ENCODE assay signal across 1 cellular context in genomic region chr16:85316321-85316919, GRCh38.
TF ChIP-seq lines count a peak whose summit lies in the region.

No MANE protein-coding gene starts in this region.

TF ChIP-seq in K562, 482 proteins besides CTCF, POLR2A, EP300 and RAD21 (continued from another document and continues in another):
- no peak for TF ChIP-seq ZNF184 (CRISPR knock-in tag; IDR thresholded peaks at IDR 0.05)
- no peak for TF ChIP-seq BACH1 (tag; IDR thresholded peaks at IDR 0.05)
- TF ChIP-seq ZNF354B (CRISPR knock-in tag; IDR thresholded peaks at IDR 0.05), result no peak
- TF ChIP-seq CC2D1A (IDR thresholded peaks at IDR 0.05), result peak; percentile 88
- TF ChIP-seq, protein P1, sequence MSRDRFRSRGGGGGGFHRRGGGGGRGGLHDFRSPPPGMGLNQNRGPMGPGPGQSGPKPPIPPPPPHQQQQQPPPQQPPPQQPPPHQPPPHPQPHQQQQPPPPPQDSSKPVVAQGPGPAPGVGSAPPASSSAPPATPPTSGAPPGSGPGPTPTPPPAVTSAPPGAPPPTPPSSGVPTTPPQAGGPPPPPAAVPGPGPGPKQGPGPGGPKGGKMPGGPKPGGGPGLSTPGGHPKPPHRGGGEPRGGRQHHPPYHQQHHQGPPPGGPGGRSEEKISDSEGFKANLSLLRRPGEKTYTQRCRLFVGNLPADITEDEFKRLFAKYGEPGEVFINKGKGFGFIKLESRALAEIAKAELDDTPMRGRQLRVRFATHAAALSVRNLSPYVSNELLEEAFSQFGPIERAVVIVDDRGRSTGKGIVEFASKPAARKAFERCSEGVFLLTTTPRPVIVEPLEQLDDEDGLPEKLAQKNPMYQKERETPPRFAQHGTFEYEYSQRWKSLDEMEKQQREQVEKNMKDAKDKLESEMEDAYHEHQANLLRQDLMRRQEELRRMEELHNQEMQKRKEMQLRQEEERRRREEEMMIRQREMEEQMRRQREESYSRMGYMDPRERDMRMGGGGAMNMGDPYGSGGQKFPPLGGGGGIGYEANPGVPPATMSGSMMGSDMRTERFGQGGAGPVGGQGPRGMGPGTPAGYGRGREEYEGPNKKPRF (IDR thresholded peaks at IDR 0.05; ENCODE audit: low read depth, low read length), result no peak
- TF ChIP-seq, protein P2, sequence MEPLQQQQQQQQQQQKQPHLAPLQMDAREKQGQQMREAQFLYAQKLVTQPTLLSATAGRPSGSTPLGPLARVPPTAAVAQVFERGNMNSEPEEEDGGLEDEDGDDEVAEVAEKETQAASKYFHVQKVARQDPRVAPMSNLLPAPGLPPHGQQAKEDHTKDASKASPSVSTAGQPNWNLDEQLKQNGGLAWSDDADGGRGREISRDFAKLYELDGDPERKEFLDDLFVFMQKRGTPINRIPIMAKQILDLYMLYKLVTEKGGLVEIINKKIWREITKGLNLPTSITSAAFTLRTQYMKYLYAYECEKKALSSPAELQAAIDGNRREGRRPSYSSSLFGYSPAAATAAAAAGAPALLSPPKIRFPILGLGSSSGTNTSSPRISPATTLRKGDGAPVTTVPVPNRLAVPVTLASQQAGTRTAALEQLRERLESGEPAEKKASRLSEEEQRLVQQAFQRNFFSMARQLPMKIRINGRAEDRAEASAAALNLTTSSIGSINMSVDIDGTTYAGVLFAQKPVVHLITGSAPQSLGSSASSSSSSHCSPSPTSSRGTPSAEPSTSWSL (CRISPR knock-in tag; IDR thresholded peaks at IDR 0.05; ENCODE audit: borderline replicate concordance), result no peak
- TF ChIP-seq ZBTB8A (IDR thresholded peaks at IDR 0.05; ENCODE audit: partially characterized antibody), result no peak
- TF ChIP-seq, protein P3, sequence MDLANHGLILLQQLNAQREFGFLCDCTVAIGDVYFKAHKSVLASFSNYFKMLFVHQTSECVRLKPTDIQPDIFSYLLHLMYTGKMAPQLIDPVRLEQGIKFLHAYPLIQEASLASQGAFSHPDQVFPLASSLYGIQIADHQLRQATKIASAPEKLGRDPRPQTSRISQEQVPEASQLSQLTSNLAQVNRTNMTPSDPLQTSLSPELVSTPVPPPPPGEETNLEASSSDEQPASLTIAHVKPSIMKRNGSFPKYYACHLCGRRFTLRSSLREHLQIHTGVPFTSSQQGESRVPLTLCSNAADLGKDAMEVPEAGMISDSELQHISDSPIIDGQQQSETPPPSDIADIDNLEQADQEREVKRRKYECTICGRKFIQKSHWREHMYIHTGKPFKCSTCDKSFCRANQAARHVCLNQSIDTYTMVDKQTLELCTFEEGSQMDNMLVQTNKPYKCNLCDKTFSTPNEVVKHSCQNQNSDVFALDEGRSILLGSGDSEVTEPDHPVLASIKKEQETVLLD (IDR thresholded peaks at IDR 0.05), result peak; percentile 73; the same call in 1 of the 2 replicates
- no peak for TF ChIP-seq CHD4 (IDR thresholded peaks at IDR 0.05; ENCODE audit: insufficient read depth, insufficient replicate concordance, low read depth, low read length, poor library complexity, severe bottlenecking)
- no peak for TF ChIP-seq FOXA1 (IDR thresholded peaks at IDR 0.05; ENCODE audit: borderline replicate concordance)
- TF ChIP-seq, protein P4, sequence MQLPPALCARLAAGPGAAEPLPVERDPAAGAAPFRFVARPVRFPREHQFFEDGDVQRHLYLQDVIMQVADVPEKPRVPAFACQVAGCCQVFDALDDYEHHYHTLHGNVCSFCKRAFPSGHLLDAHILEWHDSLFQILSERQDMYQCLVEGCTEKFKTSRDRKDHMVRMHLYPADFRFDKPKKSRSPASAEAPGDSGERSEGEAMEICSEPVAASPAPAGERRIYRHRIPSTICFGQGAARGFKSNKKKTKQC (CRISPR knock-in tag; IDR thresholded peaks at IDR 0.05), result 0 out of 2 replicates have a peak, but pooled peaks have one; percentile 61
- no peak for TF ChIP-seq TRIM28 (IDR thresholded peaks at IDR 0.05)
- TF ChIP-seq TCFL5 (CRISPR knock-in tag; conservative IDR thresholded peaks at IDR 0.05), result no peak
- TF ChIP-seq, protein P5, sequence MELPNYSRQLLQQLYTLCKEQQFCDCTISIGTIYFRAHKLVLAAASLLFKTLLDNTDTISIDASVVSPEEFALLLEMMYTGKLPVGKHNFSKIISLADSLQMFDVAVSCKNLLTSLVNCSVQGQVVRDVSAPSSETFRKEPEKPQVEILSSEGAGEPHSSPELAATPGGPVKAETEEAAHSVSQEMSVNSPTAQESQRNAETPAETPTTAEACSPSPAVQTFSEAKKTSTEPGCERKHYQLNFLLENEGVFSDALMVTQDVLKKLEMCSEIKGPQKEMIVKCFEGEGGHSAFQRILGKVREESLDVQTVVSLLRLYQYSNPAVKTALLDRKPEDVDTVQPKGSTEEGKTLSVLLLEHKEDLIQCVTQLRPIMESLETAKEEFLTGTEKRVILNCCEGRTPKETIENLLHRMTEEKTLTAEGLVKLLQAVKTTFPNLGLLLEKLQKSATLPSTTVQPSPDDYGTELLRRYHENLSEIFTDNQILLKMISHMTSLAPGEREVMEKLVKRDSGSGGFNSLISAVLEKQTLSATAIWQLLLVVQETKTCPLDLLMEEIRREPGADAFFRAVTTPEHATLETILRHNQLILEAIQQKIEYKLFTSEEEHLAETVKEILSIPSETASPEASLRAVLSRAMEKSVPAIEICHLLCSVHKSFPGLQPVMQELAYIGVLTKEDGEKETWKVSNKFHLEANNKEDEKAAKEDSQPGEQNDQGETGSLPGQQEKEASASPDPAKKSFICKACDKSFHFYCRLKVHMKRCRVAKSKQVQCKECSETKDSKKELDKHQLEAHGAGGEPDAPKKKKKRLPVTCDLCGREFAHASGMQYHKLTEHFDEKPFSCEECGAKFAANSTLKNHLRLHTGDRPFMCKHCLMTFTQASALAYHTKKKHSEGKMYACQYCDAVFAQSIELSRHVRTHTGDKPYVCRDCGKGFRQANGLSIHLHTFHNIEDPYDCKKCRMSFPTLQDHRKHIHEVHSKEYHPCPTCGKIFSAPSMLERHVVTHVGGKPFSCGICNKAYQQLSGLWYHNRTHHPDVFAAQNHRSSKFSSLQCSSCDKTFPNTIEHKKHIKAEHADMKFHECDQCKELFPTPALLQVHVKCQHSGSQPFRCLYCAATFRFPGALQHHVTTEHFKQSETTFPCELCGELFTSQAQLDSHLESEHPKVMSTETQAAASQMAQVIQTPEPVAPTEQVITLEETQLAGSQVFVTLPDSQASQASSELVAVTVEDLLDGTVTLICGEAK (IDR thresholded peaks at IDR 0.05), result no peak
- TF ChIP-seq, protein P5 (CRISPR knock-in tag; IDR thresholded peaks at IDR 0.05), result no peak
- TF ChIP-seq NBN (IDR thresholded peaks at IDR 0.05; ENCODE audit: low read depth), result peak; percentile 38; the same call in 1 of the 2 replicates
- TF ChIP-seq, protein P6, sequence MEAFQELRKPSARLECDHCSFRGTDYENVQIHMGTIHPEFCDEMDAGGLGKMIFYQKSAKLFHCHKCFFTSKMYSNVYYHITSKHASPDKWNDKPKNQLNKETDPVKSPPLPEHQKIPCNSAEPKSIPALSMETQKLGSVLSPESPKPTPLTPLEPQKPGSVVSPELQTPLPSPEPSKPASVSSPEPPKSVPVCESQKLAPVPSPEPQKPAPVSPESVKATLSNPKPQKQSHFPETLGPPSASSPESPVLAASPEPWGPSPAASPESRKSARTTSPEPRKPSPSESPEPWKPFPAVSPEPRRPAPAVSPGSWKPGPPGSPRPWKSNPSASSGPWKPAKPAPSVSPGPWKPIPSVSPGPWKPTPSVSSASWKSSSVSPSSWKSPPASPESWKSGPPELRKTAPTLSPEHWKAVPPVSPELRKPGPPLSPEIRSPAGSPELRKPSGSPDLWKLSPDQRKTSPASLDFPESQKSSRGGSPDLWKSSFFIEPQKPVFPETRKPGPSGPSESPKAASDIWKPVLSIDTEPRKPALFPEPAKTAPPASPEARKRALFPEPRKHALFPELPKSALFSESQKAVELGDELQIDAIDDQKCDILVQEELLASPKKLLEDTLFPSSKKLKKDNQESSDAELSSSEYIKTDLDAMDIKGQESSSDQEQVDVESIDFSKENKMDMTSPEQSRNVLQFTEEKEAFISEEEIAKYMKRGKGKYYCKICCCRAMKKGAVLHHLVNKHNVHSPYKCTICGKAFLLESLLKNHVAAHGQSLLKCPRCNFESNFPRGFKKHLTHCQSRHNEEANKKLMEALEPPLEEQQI (IDR thresholded peaks at IDR 0.05), result no peak
- no peak for TF ChIP-seq ZZZ3 (IDR thresholded peaks at IDR 0.05)
- TF ChIP-seq ETV6 (IDR thresholded peaks at IDR 0.05; ENCODE audit: borderline replicate concordance in 1 of 2, low read depth in 2 of 2, low read length in 1 of 2), result no peak; a peak in 1 of 4 replicates
- no peak for TF ChIP-seq ETV6 (CRISPR knock-in tag; IDR thresholded peaks at IDR 0.05; ENCODE audit: borderline replicate concordance)
- TF ChIP-seq ZNF384 (IDR thresholded peaks at IDR 0.05; ENCODE audit: low read depth, low read length), result no peak; the same call in 1 of the 2 replicates
- TF ChIP-seq ZNF644 (tag; IDR thresholded peaks at IDR 0.05; ENCODE audit: low read depth), result no peak
- TF ChIP-seq L3MBTL2 (IDR thresholded peaks at IDR 0.05), result peak; percentile 67; the same call in 1 of the 2 replicates
- no peak for TF ChIP-seq RBM15 (IDR thresholded peaks at IDR 0.05; ENCODE audit: insufficient read depth, low read length)
- no peak for TF ChIP-seq ZNF12 (CRISPR knock-in tag; IDR thresholded peaks at IDR 0.05)
- no peak for TF ChIP-seq ZNF583 (CRISPR knock-in tag; IDR thresholded peaks at IDR 0.05)
- no peak for TF ChIP-seq NR2F6 (CRISPR knock-in tag; IDR thresholded peaks at IDR 0.05)
- no peak for TF ChIP-seq RAD51 (IDR thresholded peaks at IDR 0.05; ENCODE audit: borderline replicate concordance, low read depth)
- no peak for TF ChIP-seq HDAC8 (tag; IDR thresholded peaks at IDR 0.05)
- TF ChIP-seq, protein P7, sequence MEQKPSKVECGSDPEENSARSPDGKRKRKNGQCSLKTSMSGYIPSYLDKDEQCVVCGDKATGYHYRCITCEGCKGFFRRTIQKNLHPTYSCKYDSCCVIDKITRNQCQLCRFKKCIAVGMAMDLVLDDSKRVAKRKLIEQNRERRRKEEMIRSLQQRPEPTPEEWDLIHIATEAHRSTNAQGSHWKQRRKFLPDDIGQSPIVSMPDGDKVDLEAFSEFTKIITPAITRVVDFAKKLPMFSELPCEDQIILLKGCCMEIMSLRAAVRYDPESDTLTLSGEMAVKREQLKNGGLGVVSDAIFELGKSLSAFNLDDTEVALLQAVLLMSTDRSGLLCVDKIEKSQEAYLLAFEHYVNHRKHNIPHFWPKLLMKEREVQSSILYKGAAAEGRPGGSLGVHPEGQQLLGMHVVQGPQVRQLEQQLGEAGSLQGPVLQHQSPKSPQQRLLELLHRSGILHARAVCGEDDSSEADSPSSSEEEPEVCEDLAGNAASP (IDR thresholded peaks at IDR 0.05), result no peak
- no peak for TF ChIP-seq HDGF (IDR thresholded peaks at IDR 0.05)
- peak; percentile 25; the same call in 1 of the 2 replicates for TF ChIP-seq PHF21A (IDR thresholded peaks at IDR 0.05; ENCODE audit: borderline replicate concordance, low read depth)
- no peak for TF ChIP-seq MAFF (IDR thresholded peaks at IDR 0.05; ENCODE audit: low read length)
- TF ChIP-seq ATF1 (CRISPR knock-in tag; IDR thresholded peaks at IDR 0.05), result no peak
- peak; percentile 56 for TF ChIP-seq ATF1 (tag; IDR thresholded peaks at IDR 0.05)
- TF ChIP-seq UBTF (IDR thresholded peaks at IDR 0.05; ENCODE audit: borderline replicate concordance in 1 of 2, low read depth in 2 of 2, low read length in 2 of 2), result no peak
- TF ChIP-seq KLF6 (CRISPR knock-in tag; IDR thresholded peaks at IDR 0.05; ENCODE audit: borderline replicate concordance), result no peak
- TF ChIP-seq IRF2 (CRISPR knock-in tag; IDR thresholded peaks at IDR 0.05), result no peak
- TF ChIP-seq HNRNPH1 (optimal IDR thresholded peaks at IDR 0.05; ENCODE audit: low read depth, low read length), result no peak
- no peak for TF ChIP-seq ZNF274 (IDR thresholded peaks at IDR 0.05; ENCODE audit: borderline replicate concordance, low read depth, low read length)
- no peak for TF ChIP-seq MXI1 (IDR thresholded peaks at IDR 0.05; ENCODE audit: low read depth, low read length)
- TF ChIP-seq POLR3G (IDR thresholded peaks at IDR 0.05; ENCODE audit: extremely low read depth, insufficient read length, insufficient replicate concordance), result no peak
- TF ChIP-seq SMARCA5 (IDR thresholded peaks at IDR 0.05), result no peak
- TF ChIP-seq NRF1 (conservative IDR thresholded peaks at IDR 0.05 in 1 of 2, IDR thresholded peaks at IDR 0.05 in 1 of 2), result peak; percentile 5 to 21; a peak in 1 of 4 replicates
- TF ChIP-seq ZNF785 (CRISPR knock-in tag; IDR thresholded peaks at IDR 0.05), result no peak
- TF ChIP-seq STAG1 (CRISPR knock-in tag; IDR thresholded peaks at IDR 0.05; ENCODE audit: borderline replicate concordance), result peak; percentile 64; the same call in 1 of the 2 replicates
